ENCODE assay signal across 24 cellular contexts in the genomic region with DNA sequence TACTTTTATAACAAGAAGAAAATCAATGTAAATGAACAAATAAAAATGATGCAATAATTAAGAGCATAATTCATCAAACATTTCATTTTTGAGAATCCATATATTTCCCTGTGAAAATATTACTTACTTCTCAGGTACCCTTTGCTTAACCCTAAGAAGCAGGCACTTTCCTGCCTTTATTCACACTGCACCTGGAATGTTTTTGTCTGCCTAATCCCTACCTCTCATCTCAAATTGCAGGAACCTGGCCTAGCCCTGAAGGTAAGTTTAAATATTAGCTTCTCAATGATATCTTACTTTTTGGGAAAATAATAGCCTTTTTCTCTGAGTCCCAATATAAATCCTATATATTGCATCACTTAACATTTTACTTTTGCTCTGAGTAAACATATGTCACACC.
DNase-seq lines count a peak whose midpoint lies in the region; ATAC-seq, FAIRE-seq and TF ChIP-seq lines count a peak whose summit lies in the region.
"Had no signal": no experiment of that assay in that cellular context is flagged by ENCODE, and none has a peak within 500 bp of the region (broad histone marks: within the 10 kb centered on the region; RNA-seq: fewer than 3 reads in every experiment).

No MANE protein-coding gene starts in this region.

- no peak overlapping the region for H2BK15ac ChIP-seq in H1 (ENCODE audit: low read length)

- no peaks in the 10 kb centered on the region for H3F3A ChIP-seq in GM23338 (replicated peaks; ENCODE audit: low read depth)

- H3K27me3 ChIP-seq in HepG2 (ENCODE audit: control insufficient read depth in 1 of 2, insufficient read depth in 2 of 2, low read length in 2 of 2): no peaks in the 10 kb centered on the region
- H3K27me3 ChIP-seq in right lobe of liver: no peaks in the 10 kb centered on the region
- H3K27me3 ChIP-seq in GM23338 (ENCODE audit: insufficient read depth): no peaks in the 10 kb centered on the region
- no peaks in the 10 kb centered on the region for H3K27me3 ChIP-seq in H1 (replicated peaks in 1 of 4; ENCODE audit: control insufficient read depth in 3 of 4, extremely low read depth in 1 of 4, insufficient read depth in 3 of 4, low read length in 3 of 4)
- H3K27me3 ChIP-seq: BE2C, BLaER1 had no signal

- 0 out of 2 replicates have a peak overlapping the region, but pooled peaks have one; percentile 40 for H3K27ac Mint-ChIP-seq in GM23338
- H3K27ac Mint-ChIP-seq: CD14-positive monocyte; CD4-positive, alpha-beta memory T cell; CD8-positive, alpha-beta memory T cell had no signal

- no peaks in the 10 kb centered on the region for H3K79me1 ChIP-seq in H1 (ENCODE audit: low read depth, low read length)

- TF ChIP-seq CTCF in HepG2 (CRISPR knock-in tag; IDR thresholded peaks at IDR 0.05) (no peak), right lobe of liver (IDR thresholded peaks at IDR 0.05) (no peak), GM23338 (conservative IDR thresholded peaks at IDR 0.05; ENCODE audit: low read depth in 2 of 2) (no peak), H1 (IDR thresholded peaks at IDR 0.05; ENCODE audit: control extremely low read depth in 1 of 3, insufficient read depth in 1 of 3, low read depth in 1 of 3, low read length in 3 of 3) (no peak), kidney (IDR thresholded peaks at IDR 0.05; ENCODE audit: borderline replicate concordance, extremely low read depth, insufficient read depth) (no peak)

- H3K56ac ChIP-seq in H1 (replicated peaks; ENCODE audit: insufficient read length, low read depth, low read length): no peak overlapping the region

- H3K23ac ChIP-seq in H1 (ENCODE audit: insufficient read length): no peak overlapping the region

- CTCF ChIA-PET in HepG2 (lab: Yijun Ruan, JAX; ENCODE audit: low intra/inter-chr PET ratio, low total read pairs) (no interaction called here), H1 (lab: Charles Lee; ENCODE audit: partially characterized antibody) (interaction anchor here (0.8 to 2.1 kb wide), 3 partner anchors 11 to 21 kb away, joined by 3 to 11 read pairs (median 5); no protein-coding TSS in a partner anchor)

- BruUV-seq in HepG2 (replicated peaks; lab: Mats Ljungman, UMichigan): no TSS peak

- no peak overlapping the region for H4K8ac ChIP-seq in H1 (ENCODE audit: extremely low read depth, insufficient read depth, low read length)

- H3K9ac ChIP-seq in HepG2 (ENCODE audit: insufficient read depth, low read depth, low read length) (no peak overlapping the region), H1 (replicated peaks in 1 of 4; ENCODE audit: extremely low read depth in 1 of 4, low read depth in 3 of 4, low read length in 3 of 4) (peak overlapping the region in 1 of 4 experiments; percentile 34; a peak in 1 of 7 replicates), kidney (ENCODE audit: low read length in 2 of 2) (no peak overlapping the region)
- H3K9ac ChIP-seq: BLaER1 had no signal

- H4K5ac ChIP-seq in H1 (ENCODE audit: insufficient read length, low read depth, low read length): no peak overlapping the region

- H3K27ac ChIP-seq in HepG2 (ENCODE audit: extremely low read length, insufficient read depth, low read length): no peak overlapping the region
- no peak overlapping the region for H3K27ac ChIP-seq in right lobe of liver
- no peak overlapping the region for H3K27ac ChIP-seq in GM23338 (ENCODE audit: low read depth)
- no peak overlapping the region for H3K27ac ChIP-seq in H1 (ENCODE audit: low read depth, low read length)
- no peak overlapping the region for H3K27ac ChIP-seq in kidney (ENCODE audit: low read depth in 2 of 2, low read length in 2 of 2)
- H3K27ac ChIP-seq: BLaER1 had no signal

- no peaks in the 10 kb centered on the region; the same call in 1 of the 2 replicates for H3K23me2 ChIP-seq in H1 (ENCODE audit: low read depth, low read length)

- no peak overlapping the region for H3K4me3 ChIP-seq in HepG2 (replicated peaks in 1 of 3; ENCODE audit: insufficient read depth in 1 of 3, low read depth in 2 of 3, low read length in 3 of 3)
- no peak overlapping the region for H3K4me3 ChIP-seq in right lobe of liver
- H3K4me3 ChIP-seq in GM23338: no peak overlapping the region
- no peak overlapping the region for H3K4me3 ChIP-seq in H1 (ENCODE audit: extremely low read depth in 1 of 4, insufficient read depth in 2 of 4, low read depth in 3 of 4, low read length in 4 of 4)
- no peak overlapping the region for H3K4me3 ChIP-seq in kidney (ENCODE audit: low read length in 2 of 2)
- H3K4me3 ChIP-seq: BLaER1 had no signal

- H3K79me2 ChIP-seq in HepG2 (ENCODE audit: insufficient read depth, low read length) (no peaks in the 10 kb centered on the region), GM23338 (replicated peaks; ENCODE audit: insufficient read depth) (no peaks in the 10 kb centered on the region), H1 (ENCODE audit: control insufficient read depth in 1 of 2, insufficient read depth in 2 of 2, low read length in 2 of 2) (no peaks in the 10 kb centered on the region)

- no peak overlapping the region for H2AK5ac ChIP-seq in H1 (ENCODE audit: low read depth, low read length)

- no peak overlapping the region for H3K4ac ChIP-seq in H1 (replicated peaks; ENCODE audit: insufficient read length, low read depth, low read length)

- no peak overlapping the region for H2BK5ac ChIP-seq in H1 (ENCODE audit: low read depth, low read length)

- H2BK20ac ChIP-seq in H1 (ENCODE audit: low read length): no peak overlapping the region

- H2BK12ac ChIP-seq in H1 (ENCODE audit: low read depth, low read length): no peak overlapping the region

- no peak for TF ChIP-seq POLR2A in HepG2 (IDR thresholded peaks at IDR 0.05; ENCODE audit: insufficient read depth in 1 of 2, low read depth in 2 of 2, low read length in 2 of 2)
- no peak for TF ChIP-seq POLR2A in right lobe of liver (IDR thresholded peaks at IDR 0.05)
- no peak for TF ChIP-seq POLR2A in H1 (IDR thresholded peaks at IDR 0.05; ENCODE audit: control extremely low read depth in 1 of 2, low read depth in 2 of 2, low read length in 2 of 2)

- H4K20me1 ChIP-seq in HepG2 (ENCODE audit: insufficient read depth, low read length) (no peaks in the 10 kb centered on the region), GM23338 (replicated peaks; ENCODE audit: insufficient read depth) (no peaks in the 10 kb centered on the region), H1 (replicated peaks in 1 of 2; ENCODE audit: control insufficient read depth in 1 of 2, insufficient read depth in 2 of 2, low read length in 2 of 2) (no peaks in the 10 kb centered on the region)
- H4K20me1 ChIP-seq: BLaER1 had no signal

- TF ChIP-seq EP300 in HepG2 (IDR thresholded peaks at IDR 0.05; ENCODE audit: low read depth in 2 of 2, low read length in 2 of 2) (no peak), HepG2 (CRISPR knock-in tag; IDR thresholded peaks at IDR 0.05; ENCODE audit: borderline replicate concordance) (no peak), H1 (IDR thresholded peaks at IDR 0.05; ENCODE audit: borderline replicate concordance in 1 of 2, low read depth in 2 of 2, low read length in 2 of 2) (no peak)

- TF ChIP-seq RAD21 in HepG2 (CRISPR knock-in tag; IDR thresholded peaks at IDR 0.05) (no peak), H1 (IDR thresholded peaks at IDR 0.05 in 1 of 2, conservative IDR thresholded peaks at IDR 0.05 in 1 of 2; ENCODE audit: low read depth in 2 of 2, low read length in 2 of 2) (no peak)

- no peak overlapping the region for H3K4me3 Mint-ChIP-seq in GM23338
- H3K4me3 Mint-ChIP-seq: CD14-positive monocyte; CD4-positive, alpha-beta memory T cell; CD4-positive, CD25-positive, alpha-beta regulatory T cell; CD8-positive, alpha-beta memory T cell had no signal

- H4K91ac ChIP-seq in H1 (replicated peaks; ENCODE audit: insufficient read length, low read length): no peak overlapping the region

- no peaks in the 10 kb centered on the region for H3K9me2 ChIP-seq in GM23338 (ENCODE audit: insufficient read depth)

- no peaks in the 10 kb centered on the region for H3K27me3 Mint-ChIP-seq in GM23338 (ENCODE audit: insufficient read depth, low read depth, poor library complexity)
- H3K27me3 Mint-ChIP-seq: CD4-positive, alpha-beta memory T cell; CD4-positive, CD25-positive, alpha-beta regulatory T cell had no signal

- intact Hi-C loops in HepG2 (cut with micrococcal nuclease; ENCODE audit: unreplicated experiment) (no loop called here), right lobe of liver (cut with DNase I) (no loop called here), kidney (cut with DNase I) (no loop called here)

- no peak overlapping the region for H2AFZ ChIP-seq in HepG2 (ENCODE audit: low read length)
- H2AFZ ChIP-seq in GM23338: no peak overlapping the region
- no peak overlapping the region for H2AFZ ChIP-seq in H1 (ENCODE audit: low read length)

- H3K9me3 ChIP-seq in HepG2 (ENCODE audit: low read length) (no peaks in the 10 kb centered on the region), right lobe of liver (no peaks in the 10 kb centered on the region), H1 (ENCODE audit: insufficient read depth in 2 of 2, low read depth in 1 of 2, low read length in 1 of 2) (no peaks in the 10 kb centered on the region), kidney (ENCODE audit: control insufficient read depth in 1 of 2, low read length in 2 of 2) (no peaks in the 10 kb centered on the region)
- H3K9me3 ChIP-seq: BE2C, BLaER1 had no signal

- POLR2A ChIA-PET in HepG2 (lab: Yijun Ruan, JAX): no interaction called here
- POLR2A ChIA-PET in H1 (lab: Charles Lee; ENCODE audit: partially characterized antibody): no interaction called here

- H2BK120ac ChIP-seq in H1 (replicated peaks; ENCODE audit: low read depth, low read length): no peak overlapping the region

- no peak overlapping the region for H3K14ac ChIP-seq in H1 (ENCODE audit: insufficient read length)

- H3K4me1 ChIP-seq in HepG2 (ENCODE audit: insufficient read depth, low read length) (no peaks in the 10 kb centered on the region), right lobe of liver (no peaks in the 10 kb centered on the region), GM23338 (ENCODE audit: insufficient read depth) (peaks cover 22% of the 10 kb centered on the region), H1 (replicated peaks in 1 of 4; ENCODE audit: control insufficient read depth in 3 of 4, insufficient read depth in 4 of 4, low read length in 3 of 4) (peaks cover 0 to 4% (median 0%) of the 10 kb centered on the region in 4 experiments; a peak in 1 of 7 replicates), kidney (ENCODE audit: control insufficient read depth in 1 of 2, insufficient read depth in 1 of 2, low read depth in 1 of 2, low read length in 2 of 2) (no peaks in the 10 kb centered on the region)
- H3K4me1 ChIP-seq: BE2C, BLaER1 had no signal

- ATAC-seq in HepG2 (no peak), right lobe of liver (no peak), GM23338 (peak; percentile 64)

- H3K4me2 ChIP-seq in HepG2 (ENCODE audit: low read depth, low read length) (no peak overlapping the region), GM23338 (no peak overlapping the region), H1 (ENCODE audit: insufficient read depth in 1 of 2, low read depth in 2 of 2, low read length in 2 of 2) (no peak overlapping the region)
- H3K4me2 ChIP-seq: BLaER1 had no signal

- H3K18ac ChIP-seq in H1 (ENCODE audit: extremely low read depth, low read length): no peak overlapping the region

- FAIRE-seq in HepG2 (lab: Jason Lieb, UNC) (no peak), H1 (lab: Jason Lieb, UNC) (no peak), kidney (lab: Jason Lieb, UNC) (no peak)
- FAIRE-seq: A204.1, D721Med, G401.6, GM12891, GM19239 had no signal

- in situ Hi-C loops in HepG2 (cut with HindIII; ENCODE audit: extremely low pct_ligation_motif_present, low pct_unique_long_range_greater_than_20kb): no loop called here

- no peaks in the 10 kb centered on the region for H3K9me3 Mint-ChIP-seq in GM23338

- no peaks in the 10 kb centered on the region for H3K36me3 Mint-ChIP-seq in GM23338 (ENCODE audit: low read depth)
- H3K36me3 Mint-ChIP-seq: CD14-positive monocyte; CD4-positive, alpha-beta memory T cell; CD4-positive, CD25-positive, alpha-beta regulatory T cell; CD8-positive, alpha-beta memory T cell had no signal

- DNase-seq in HepG2 (ENCODE audit: low spot score) (no peak), right lobe of liver (no peak), GM23338 (ENCODE audit: low spot score) (peak; percentile 36), H1 (ENCODE audit: low read depth in 1 of 2, low spot score in 2 of 2) (no peak), ecto neural progenitor cell (ENCODE audit: low spot score) (no peak), kidney (no peak)
- DNase-seq: 8988T; ACHN; BE2C; C1 segment of cervical spinal cord; Calu3; CD4-positive, alpha-beta memory T cell; CD4-positive, CD25-positive, alpha-beta regulatory T cell; CD8-positive, alpha-beta memory T cell; COR-L47; DMS79 treated with DMSO at 0.1 percent for 48 hours; GF-D8 had no signal

- H3K4me1 Mint-ChIP-seq in GM23338: peaks cover 41% of the 10 kb centered on the region
- H3K4me1 Mint-ChIP-seq: CD14-positive monocyte; CD4-positive, alpha-beta memory T cell; CD4-positive, CD25-positive, alpha-beta regulatory T cell; CD8-positive, alpha-beta memory T cell had no signal

- H3K36me3 ChIP-seq in HepG2 (replicated peaks in 1 of 2; ENCODE audit: control insufficient read depth in 1 of 2, insufficient read depth in 2 of 2, low read length in 2 of 2) (no peaks in the 10 kb centered on the region), right lobe of liver (no peaks in the 10 kb centered on the region), GM23338 (ENCODE audit: insufficient read depth) (no peaks in the 10 kb centered on the region), H1 (ENCODE audit: control insufficient read depth in 2 of 4, insufficient read depth in 4 of 4, low read length in 3 of 4) (no peaks in the 10 kb centered on the region), kidney (ENCODE audit: control insufficient read depth in 1 of 2, insufficient read depth in 2 of 2, low read length in 2 of 2) (no peaks in the 10 kb centered on the region)
- H3K36me3 ChIP-seq: BE2C, BLaER1 had no signal
